10 cellular contexts compared by ENCODE assay signal in the genomic region with DNA sequence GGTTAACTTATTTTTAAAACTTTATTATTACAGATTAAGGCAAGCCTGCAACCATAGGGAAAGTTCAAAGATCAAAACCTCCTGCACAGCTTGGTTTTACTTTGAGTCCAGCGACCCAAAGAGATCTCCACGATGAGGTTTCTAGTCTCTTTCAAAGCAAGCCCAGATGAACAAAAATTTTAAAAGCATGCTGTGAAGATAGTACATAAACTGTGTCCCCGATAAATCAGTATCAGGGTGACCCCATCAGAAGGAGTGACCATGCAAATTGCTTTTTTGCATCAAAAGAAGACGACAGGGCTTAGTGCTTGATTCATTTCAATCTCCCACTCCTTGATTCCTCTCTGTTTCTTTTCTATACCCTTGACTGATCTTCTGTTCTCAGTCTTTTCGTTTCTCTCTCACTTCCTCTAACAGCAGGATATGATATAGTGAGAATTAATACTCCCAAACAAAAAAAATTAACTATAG. TPM values are rescaled to one million over a fixed set of nuclear protein-coding genes. Genes with fewer than 3 reads are reported as not detected.
DNase-seq lines count a peak whose midpoint lies in the region; ATAC-seq, FAIRE-seq and TF ChIP-seq lines count a peak whose summit lies in the region.
"Had no signal": no experiment of that assay in that cellular context is flagged by ENCODE, and none has a peak within 500 bp of the region (broad histone marks: within the 10 kb centered on the region; RNA-seq: fewer than 3 reads in every experiment).

No MANE protein-coding gene starts in this region.

- H3K36me3 ChIP-seq in upper lobe of right lung (no peaks in the 10 kb centered on the region), right atrium auricular region (no peaks in the 10 kb centered on the region)

- no peak overlapping the region for H3K27ac Mint-ChIP-seq in activated naive CD4-positive, alpha-beta T cell treated with anti-CD3 and anti-CD28 coated beads, Interleukin-2, amount 50 U/mL, for 24 hours
- peak overlapping the region; percentile 27 for H3K27ac Mint-ChIP-seq in activated CD8-positive, alpha-beta T cell treated with anti-CD3 and anti-CD28 coated beads for 36 hours

- H3K9me3 Mint-ChIP-seq in activated naive CD4-positive, alpha-beta T cell treated with anti-CD3 and anti-CD28 coated beads, Interleukin-2, amount 50 U/mL, for 24 hours, result no peaks in the 10 kb centered on the region
- no peaks in the 10 kb centered on the region for H3K9me3 Mint-ChIP-seq in activated CD8-positive, alpha-beta T cell treated with anti-CD3 and anti-CD28 coated beads for 36 hours

- TF ChIP-seq CTCF in activated CD8-positive, alpha-beta T cell treated with anti-CD3 and anti-CD28 coated beads for 36 hours (IDR thresholded peaks at IDR 0.05), result no peak
- TF ChIP-seq CTCF in upper lobe of right lung (IDR thresholded peaks at IDR 0.05), result no peak
- TF ChIP-seq CTCF in right atrium auricular region (IDR thresholded peaks at IDR 0.05), result no peak

- intact Hi-C loops in activated CD8-positive, alpha-beta T cell treated with anti-CD3 and anti-CD28 coated beads for 36 hours (cut with micrococcal nuclease), result no loop called here
- intact Hi-C loops in upper lobe of right lung (cut with DNase I), result no loop called here

- peaks cover 14% of the 10 kb centered on the region for H3K4me1 ChIP-seq in upper lobe of right lung
- H3K4me1 ChIP-seq in right atrium auricular region, result peaks cover 0 to 4% of the 10 kb centered on the region in 2 donors

- H3K27me3 ChIP-seq in upper lobe of right lung (no peaks in the 10 kb centered on the region), right atrium auricular region (no peaks in the 10 kb centered on the region)

- no peaks in the 10 kb centered on the region for H3K27me3 Mint-ChIP-seq in activated naive CD4-positive, alpha-beta T cell treated with anti-CD3 and anti-CD28 coated beads, Interleukin-2, amount 50 U/mL, for 24 hours
- H3K27me3 Mint-ChIP-seq in activated CD8-positive, alpha-beta T cell treated with anti-CD3 and anti-CD28 coated beads for 36 hours, result peaks cover 2% of the 10 kb centered on the region

- POLR2A ChIA-PET in activated CD8-positive, alpha-beta T cell treated with anti-CD3 and anti-CD28 coated beads for 36 hours (lab: Charles Lee), result no interaction called here

- peak overlapping the region; percentile 47 for H3K4me3 Mint-ChIP-seq in activated naive CD4-positive, alpha-beta T cell treated with anti-CD3 and anti-CD28 coated beads, Interleukin-2, amount 50 U/mL, for 24 hours
- peak overlapping the region; percentile 22 for H3K4me3 Mint-ChIP-seq in activated CD8-positive, alpha-beta T cell treated with anti-CD3 and anti-CD28 coated beads for 36 hours

- H3K4me3 ChIP-seq in upper lobe of right lung, result no peak overlapping the region
- no peak overlapping the region for H3K4me3 ChIP-seq in right atrium auricular region

- ATAC-seq in HG02943 (IDR thresholded peaks at IDR 0.05; ENCODE audit: low read depth, unreplicated experiment) (peak; percentile 43), upper lobe of right lung (no peak)
- peak; percentile 51 for ATAC-seq in activated CD8-positive, alpha-beta T cell treated with anti-CD3 and anti-CD28 coated beads for 36 hours

- H3K36me3 Mint-ChIP-seq in activated naive CD4-positive, alpha-beta T cell treated with anti-CD3 and anti-CD28 coated beads, Interleukin-2, amount 50 U/mL, for 24 hours, result no peaks in the 10 kb centered on the region
- no peaks in the 10 kb centered on the region for H3K36me3 Mint-ChIP-seq in activated CD8-positive, alpha-beta T cell treated with anti-CD3 and anti-CD28 coated beads for 36 hours (ENCODE audit: low read depth)

- peaks cover 21% of the 10 kb centered on the region for H3K4me1 Mint-ChIP-seq in activated naive CD4-positive, alpha-beta T cell treated with anti-CD3 and anti-CD28 coated beads, Interleukin-2, amount 50 U/mL, for 24 hours
- H3K4me1 Mint-ChIP-seq in activated CD8-positive, alpha-beta T cell treated with anti-CD3 and anti-CD28 coated beads for 36 hours (ENCODE audit: low read depth), result peaks cover 14% of the 10 kb centered on the region

- no peak for FAIRE-seq in urothelium cell line (lab: Jason Lieb, UNC)

- no peak for DNase-seq in activated naive CD4-positive, alpha-beta T cell treated with Interleukin-2 at 50 U/mL for 16 hours
- DNase-seq in activated CD8-positive, alpha-beta T cell treated with anti-CD3 and anti-CD28 coated beads for 36 hours, result no peak
- DNase-seq in upper lobe of right lung, result no peak
- DNase-seq in urothelium cell line (ENCODE audit: low spot score), result no peak
- DNase-seq in activated effector memory CD4-positive, alpha-beta T cell treated with anti-CD3 and anti-CD28 coated beads, Interleukin-2, amount 50 U/mL, for 16 hours, result no peak
- DNase-seq in right atrium auricular region (ENCODE audit: low spot score), result no peak
- DNase-seq: stimulated activated CD4-positive, alpha-beta T cell treated with anti-CD3 and anti-CD28 coated beads, Interleukin-4, amount 100 ng/mL, for 4 hours; SW 1271 had no signal

- H3K9me3 ChIP-seq in upper lobe of right lung (no peaks in the 10 kb centered on the region), right atrium auricular region (no peaks in the 10 kb centered on the region)

- H3K27ac ChIP-seq in upper lobe of right lung (peak overlapping the region; percentile 4), right atrium auricular region (no peak overlapping the region)

- CTCF ChIA-PET in activated CD8-positive, alpha-beta T cell treated with anti-CD3 and anti-CD28 coated beads for 36 hours (lab: Charles Lee), result interaction anchor here (1.1 to 2.7 kb wide), 4 partner anchors 17 to 271 kb away, joined by 3 to 32 read pairs (median 4); partner anchors contain the start of gene BLNK

RNA-seq across cellular contexts. Expression of gene DNTT, which starts 16.0 kb away (rescaled TPM):
- total RNA-seq in activated CD8-positive, alpha-beta T cell treated with anti-CD3 and anti-CD28 coated beads for 36 hours, result not detected
- not detected for total RNA-seq in upper lobe of right lung
- total RNA-seq in right atrium auricular region, result not detected

RNA-seq across cellular contexts. Expression of gene BLNK, which starts 16.8 kb away (rescaled TPM):
- under 1 TPM in 1 of 2 experiments, not detected in 1; 0.16 TPM for total RNA-seq in activated CD8-positive, alpha-beta T cell treated with anti-CD3 and anti-CD28 coated beads for 36 hours
- 8.8 TPM for total RNA-seq in upper lobe of right lung
- total RNA-seq in right atrium auricular region, result under 1 TPM; 0.39 to 0.41 TPM
